Comparison of ENCODE assay signal across 22 cellular contexts in the genomic region with DNA sequence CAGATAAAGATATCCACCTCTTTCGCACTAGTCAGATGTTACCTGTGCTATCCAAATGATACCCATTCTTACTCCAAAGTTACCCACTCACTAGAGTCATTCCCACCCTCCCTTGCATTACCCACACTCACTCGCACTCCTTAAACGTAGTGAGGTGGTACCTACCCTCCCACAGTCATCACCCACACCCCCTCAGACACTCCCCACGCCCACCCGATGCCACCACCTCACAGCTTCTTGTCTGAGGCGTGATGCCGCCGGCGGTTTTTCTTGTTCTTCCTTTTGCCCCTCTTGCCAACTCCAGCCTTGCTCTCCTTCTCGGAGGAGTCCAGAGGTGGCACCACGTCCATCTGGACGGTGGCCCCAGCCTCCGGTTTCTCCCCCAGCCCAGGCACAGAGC. TPM values are rescaled to one million over a fixed set of nuclear protein-coding genes. Genes with fewer than 3 reads are reported as not detected.
DNase-seq lines count a peak whose midpoint lies in the region; ATAC-seq, FAIRE-seq and TF ChIP-seq lines count a peak whose summit lies in the region.
"Had no signal": no experiment of that assay in that cellular context is flagged by ENCODE, and none has a peak within 500 bp of the region (broad histone marks: within the 10 kb centered on the region; RNA-seq: fewer than 3 reads in every experiment).

No MANE protein-coding gene starts in this region.

- H3K4me1 ChIP-seq in BLaER1 (peaks cover 58% of the 10 kb centered on the region), HEK293 (ENCODE audit: control insufficient read depth, insufficient read depth, low read length) (peaks cover 7% of the 10 kb centered on the region)
- H3K4me1 ChIP-seq: prostate gland had no signal

- H3K9me3 ChIP-seq in BLaER1 (no peaks in the 10 kb centered on the region; the same call in 1 of the 2 replicates), HEK293 (ENCODE audit: control insufficient read depth, insufficient read depth, low read depth, low read length) (no peaks in the 10 kb centered on the region)
- H3K9me3 ChIP-seq: prostate gland, thyroid gland had no signal

- peak overlapping the region; percentile 70 for H3K4me2 ChIP-seq in BLaER1

- peaks cover 23 to 31% of the 10 kb centered on the region in 2 donors for H3K4me1 Mint-ChIP-seq in natural killer cell treated with Interleukin-12 subunit alpha and Interleukin-12 subunit beta and Interleukin-15 and Interleukin-18, amount 100 ng/mL, for 72 hours (ENCODE audit: low read depth in 2 of 2)

- H3K27me3 ChIP-seq in BLaER1 = peaks cover 37% of the 10 kb centered on the region
- H3K27me3 ChIP-seq: thyroid gland had no signal

- DNase-seq in natural killer cell treated with Interleukin-12 subunit alpha and Interleukin-12 subunit beta and Interleukin-15 and Interleukin-18, amount 100 ng/mL, for 72 hours (ENCODE audit: low spot score) = no peak
- DNase-seq in frontal cortex (ENCODE audit: low spot score in 2 of 2) (no peak), NCI-H1930 (lab: John Stamatoyannopoulos, UW) (no peak), NCI-H510A (lab: John Stamatoyannopoulos, UW) (no peak), GM13977 (ENCODE audit: low spot score) (no peak)
- DNase-seq: activated CD4-positive, alpha-beta T cell treated with anti-CD3 and anti-CD28 coated beads, Interleukin-2, amount 50 U/mL, for 48 hours; activated T-cell treated with anti-CD3 and anti-CD28 coated beads for 4 hours; brain microvascular endothelial cell; foreskin keratinocyte; SHP77 treated with DMSO at 0.1 percent for 48 hours; thyroid gland; WERI-Rb-1 had no signal

- H3K4me3 ChIP-seq in BLaER1 (no peak overlapping the region), HEK293 (ENCODE audit: low read depth, low read length) (no peak overlapping the region)
- H3K4me3 ChIP-seq: lung had no signal

- no peaks in the 10 kb centered on the region for H3K9me3 Mint-ChIP-seq in natural killer cell treated with Interleukin-12 subunit alpha and Interleukin-12 subunit beta and Interleukin-15 and Interleukin-18, amount 100 ng/mL, for 72 hours
- H3K9me3 Mint-ChIP-seq: CD4-positive, CD25-positive, alpha-beta regulatory T cell; dendritic cell treated with granulocyte-macrophage colony-stimulating factor and Interleukin-4, amounts not matched to agents 40 ng/mL and 50 ng/mL, for 4 days had no signal

- no peaks in the 10 kb centered on the region for H3K36me3 ChIP-seq in BLaER1
- H3K36me3 ChIP-seq in HEK293 (ENCODE audit: control insufficient read depth in 2 of 2, insufficient read depth in 1 of 2, low read length in 2 of 2) = no peaks in the 10 kb centered on the region
- H3K36me3 ChIP-seq: brain microvascular endothelial cell, prostate gland, thyroid gland, WERI-Rb-1 had no signal

- TF ChIP-seq CTCF in HEK293 (tag by site-specific recombination; IDR thresholded peaks at IDR 0.05) (no peak), GM13977 (IDR thresholded peaks at IDR 0.05; ENCODE audit: extremely low read depth, insufficient read depth, missing control alignments) (no peak)

- POLR2A ChIA-PET in HEK293 (lab: Yijun Ruan, JAX) = interaction anchor here (0.7 to 1.1 kb wide), 2 partner anchors 14 to 602 kb away, joined by 3 to 8 read pairs; a partner anchor contains a TSS

- FAIRE-seq in frontal cortex (lab: Jason Lieb, UNC) = no peak
- FAIRE-seq: keratinocyte had no signal

- H4K20me1 ChIP-seq in BLaER1 = no peaks in the 10 kb centered on the region

- in situ Hi-C loops in GM13977 (cut with MboI; ENCODE audit: low pct_unique_long_range_greater_than_20kb, low sequenced_read_pairs, unreplicated experiment) = no loop called here

- H3K27ac ChIP-seq in BLaER1 (no peak overlapping the region), HEK293 (ENCODE audit: extremely low read depth, low read depth, low read length) (no peak overlapping the region), cingulate gyrus (ENCODE audit: low read depth, low read length) (peak overlapping the region; percentile 47)
- H3K27ac ChIP-seq: brain microvascular endothelial cell, foreskin keratinocyte, prostate gland, WERI-Rb-1 had no signal

- H3K9ac ChIP-seq in BLaER1 = no peak overlapping the region

- H3K27ac Mint-ChIP-seq in natural killer cell treated with Interleukin-12 subunit alpha and Interleukin-12 subunit beta and Interleukin-15 and Interleukin-18, amount 100 ng/mL, for 72 hours = no peak overlapping the region
- H3K27ac Mint-ChIP-seq: CD4-positive, CD25-positive, alpha-beta regulatory T cell; dendritic cell treated with granulocyte-macrophage colony-stimulating factor and Interleukin-4, amounts not matched to agents 40 ng/mL and 50 ng/mL, for 4 days had no signal

- peaks cover 44% of the 10 kb centered on the region in 2 donors for H3K27me3 Mint-ChIP-seq in natural killer cell treated with Interleukin-12 subunit alpha and Interleukin-12 subunit beta and Interleukin-15 and Interleukin-18, amount 100 ng/mL, for 72 hours

- CTCF ChIA-PET in HEK293 (lab: Yijun Ruan, JAX) = interaction anchor here (0.6 to 1.9 kb wide), 8 partner anchors 21 to 349 kb away, joined by 3 to 10 read pairs (median 3); no protein-coding TSS in a partner anchor

- H3K4me3 Mint-ChIP-seq in natural killer cell treated with Interleukin-12 subunit alpha and Interleukin-12 subunit beta and Interleukin-15 and Interleukin-18, amount 100 ng/mL, for 72 hours = peak overlapping the region; percentile 48
- H3K4me3 Mint-ChIP-seq: dendritic cell treated with granulocyte-macrophage colony-stimulating factor and Interleukin-4, amounts not matched to agents 40 ng/mL and 50 ng/mL, for 4 days had no signal

- no peak for ATAC-seq in natural killer cell treated with Interleukin-12 subunit alpha and Interleukin-12 subunit beta and Interleukin-15 and Interleukin-18, amount 100 ng/mL, for 72 hours

- H3K36me3 Mint-ChIP-seq in natural killer cell treated with Interleukin-12 subunit alpha and Interleukin-12 subunit beta and Interleukin-15 and Interleukin-18, amount 100 ng/mL, for 72 hours = no peaks in the 10 kb centered on the region
- H3K36me3 Mint-ChIP-seq: CD4-positive, CD25-positive, alpha-beta regulatory T cell had no signal

TF ChIP-seq in HEK293, 187 proteins besides CTCF, POLR2A, EP300 and RAD21:
- no peak for TF ChIP-seq ZNF837 (tag by site-specific recombination; IDR thresholded peaks at IDR 0.05)
- peak; percentile 73; the same call in 1 of the 2 replicates for TF ChIP-seq EGR2 (tag by site-specific recombination; IDR thresholded peaks at IDR 0.05; ENCODE audit: low read depth)
- TF ChIP-seq ZFHX2 (tag by site-specific recombination; conservative IDR thresholded peaks at IDR 0.05) = peak; percentile 75
- no peak for TF ChIP-seq ZNF223 (tag by site-specific recombination; IDR thresholded peaks at IDR 0.05)
- TF ChIP-seq, protein P1, sequence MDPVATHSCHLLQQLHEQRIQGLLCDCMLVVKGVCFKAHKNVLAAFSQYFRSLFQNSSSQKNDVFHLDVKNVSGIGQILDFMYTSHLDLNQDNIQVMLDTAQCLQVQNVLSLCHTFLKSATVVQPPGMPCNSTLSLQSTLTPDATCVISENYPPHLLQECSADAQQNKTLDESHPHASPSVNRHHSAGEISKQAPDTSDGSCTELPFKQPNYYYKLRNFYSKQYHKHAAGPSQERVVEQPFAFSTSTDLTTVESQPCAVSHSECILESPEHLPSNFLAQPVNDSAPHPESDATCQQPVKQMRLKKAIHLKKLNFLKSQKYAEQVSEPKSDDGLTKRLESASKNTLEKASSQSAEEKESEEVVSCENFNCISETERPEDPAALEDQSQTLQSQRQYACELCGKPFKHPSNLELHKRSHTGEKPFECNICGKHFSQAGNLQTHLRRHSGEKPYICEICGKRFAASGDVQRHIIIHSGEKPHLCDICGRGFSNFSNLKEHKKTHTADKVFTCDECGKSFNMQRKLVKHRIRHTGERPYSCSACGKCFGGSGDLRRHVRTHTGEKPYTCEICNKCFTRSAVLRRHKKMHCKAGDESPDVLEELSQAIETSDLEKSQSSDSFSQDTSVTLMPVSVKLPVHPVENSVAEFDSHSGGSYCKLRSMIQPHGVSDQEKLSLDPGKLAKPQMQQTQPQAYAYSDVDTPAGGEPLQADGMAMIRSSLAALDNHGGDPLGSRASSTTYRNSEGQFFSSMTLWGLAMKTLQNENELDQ (tag by site-specific recombination; IDR thresholded peaks at IDR 0.05; ENCODE audit: low read depth) = no peak
- TF ChIP-seq SETDB1 (IDR thresholded peaks at IDR 0.05; ENCODE audit: insufficient read length, low read length) = no peak
- TF ChIP-seq TCF7L2 (IDR thresholded peaks at IDR 0.05; ENCODE audit: borderline replicate concordance, low read depth, low read length) = no peak

RNA-seq across cellular contexts. Expression of a gene that starts 1.2 kb away (rescaled TPM):
- not detected for total RNA-seq in natural killer cell treated with Interleukin-12 subunit alpha and Interleukin-12 subunit beta and Interleukin-15 and Interleukin-18, amount 100 ng/mL, for 72 hours
- 31.8 TPM for total RNA-seq in frontal cortex
- total RNA-seq: CD4-positive, CD25-positive, alpha-beta regulatory T cell; epithelial cell of proximal tubule; foreskin keratinocyte; T-helper 2 cell treated with Interferon-gamma antibody and Interleukin-4, amounts not matched to agents 100 ng/mL and 5 ng/mL, for 36 hours had no signal

RNA-seq across cellular contexts. Expression of a gene that starts 14.2 kb away (rescaled TPM):
- not detected for total RNA-seq in natural killer cell treated with Interleukin-12 subunit alpha and Interleukin-12 subunit beta and Interleukin-15 and Interleukin-18, amount 100 ng/mL, for 72 hours
- total RNA-seq in frontal cortex = 2.4 TPM
- total RNA-seq: CD4-positive, CD25-positive, alpha-beta regulatory T cell; T-helper 2 cell treated with Interferon-gamma antibody and Interleukin-4, amounts not matched to agents 100 ng/mL and 5 ng/mL, for 36 hours had no signal

RNA-seq across cellular contexts. Expression of a gene that starts 43.8 kb away (rescaled TPM):
- total RNA-seq in natural killer cell treated with Interleukin-12 subunit alpha and Interleukin-12 subunit beta and Interleukin-15 and Interleukin-18, amount 100 ng/mL, for 72 hours = not detected
- total RNA-seq in frontal cortex = 68.1 TPM
- total RNA-seq: CD4-positive, CD25-positive, alpha-beta regulatory T cell; T-helper 2 cell treated with Interferon-gamma antibody and Interleukin-4, amounts not matched to agents 100 ng/mL and 5 ng/mL, for 36 hours had no signal

Comparison
In these comparisons a context has a peak if more than half of its experiments do, and no peak if none do; other contexts are left out.
1. RNA of a gene that starts 1.2 kb away (total RNA-seq): 31.8 TPM in frontal cortex (single experiment); not detected in natural killer cell treated with Interleukin-12 subunit alpha and Interleukin-12 subunit beta and Interleukin-15 and Interleukin-18, amount 100 ng/mL, for 72 hours; every median in the first group is over 10 times any median in the second.
2. RNA of a gene that starts 43.8 kb away (total RNA-seq): 68.1 TPM in frontal cortex (single experiment); not detected in natural killer cell treated with Interleukin-12 subunit alpha and Interleukin-12 subunit beta and Interleukin-15 and Interleukin-18, amount 100 ng/mL, for 72 hours; every median in the first group is over 10 times any median in the second.